20 cellular contexts compared by ENCODE assay signal in the genomic region with DNA sequence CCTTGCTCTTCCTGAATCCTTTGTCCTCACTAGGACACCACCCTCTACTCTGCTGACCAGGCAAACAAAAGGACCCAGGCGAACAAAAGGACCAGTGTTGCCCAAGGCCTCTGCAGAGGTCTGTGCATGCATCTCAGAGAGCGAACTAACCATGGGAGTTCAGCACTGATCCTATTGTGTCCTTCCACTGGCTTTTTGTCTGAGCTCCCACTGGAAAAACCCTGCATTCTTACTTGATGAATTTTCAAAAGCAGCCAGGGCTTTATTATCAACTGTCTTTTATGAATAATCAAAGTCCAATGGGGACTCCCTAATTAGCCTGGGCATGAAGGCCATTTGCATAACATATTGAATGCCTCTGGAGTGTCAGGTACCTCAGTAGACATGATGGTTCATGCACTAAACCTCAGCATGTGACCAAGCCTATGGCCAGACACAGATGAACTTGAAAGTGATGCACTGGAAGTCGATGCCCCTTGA.
A peak's percentile ranks its signal among the peaks of the same experiment; 100 is the strongest.
DNase-seq lines count a peak whose midpoint lies in the region; ATAC-seq, FAIRE-seq and TF ChIP-seq lines count a peak whose summit lies in the region.
"Had no signal": no experiment of that assay in that cellular context is flagged by ENCODE, and none has a peak within 500 bp of the region (broad histone marks: within the 10 kb centered on the region; RNA-seq: fewer than 3 reads in every experiment).

No MANE protein-coding gene starts in this region.

- WGBS in mammary epithelial cell (ENCODE audit: low coverage, missing lambda C conversion rate): 28% methylated on average over 3 of the region's 3 CpGs
- 6% methylated on average over 2 of the region's 3 CpGs for WGBS in HepG2 (ENCODE audit: low lambda C conversion rate)

- no peak overlapping the region for H2AFZ ChIP-seq in mammary epithelial cell (ENCODE audit: low read depth, low read length)
- no peak overlapping the region for H2AFZ ChIP-seq in HepG2 (ENCODE audit: low read length)
- no peak overlapping the region for H2AFZ ChIP-seq in osteoblast (ENCODE audit: low read length)
- H2AFZ ChIP-seq: GM23248 had no signal

- ATAC-seq in HepG2: peak; percentile 72
- ATAC-seq: activated naive CD8-positive, alpha-beta T cell treated with anti-CD3 and anti-CD28 coated beads, Interleukin-2, amount 50 U/mL, for 24 hours; naive thymus-derived CD8-positive, alpha-beta T cell had no signal

- H3K9ac ChIP-seq in mammary epithelial cell (ENCODE audit: insufficient read depth, low read length) (no peak overlapping the region), HepG2 (ENCODE audit: insufficient read depth, low read depth, low read length) (no peak overlapping the region)
- H3K9ac ChIP-seq: GM23248 had no signal

- no peak overlapping the region for H3K27ac ChIP-seq in mammary epithelial cell (ENCODE audit: insufficient read depth, low read depth, low read length)
- peak overlapping the region in 1 of 2 donors; percentile 5 for H3K27ac ChIP-seq in breast epithelium
- H3K27ac ChIP-seq in HepG2 (ENCODE audit: extremely low read length, insufficient read depth, low read length): no peak overlapping the region
- H3K27ac ChIP-seq in osteoblast (ENCODE audit: low read depth, low read length): no peak overlapping the region
- H3K27ac ChIP-seq: GM23248, RWPE1 had no signal

- H3K9me3 ChIP-seq in mammary epithelial cell (replicated peaks; ENCODE audit: insufficient read depth, low read length) (no peaks in the 10 kb centered on the region), breast epithelium (no peaks in the 10 kb centered on the region), HepG2 (ENCODE audit: low read length) (no peaks in the 10 kb centered on the region), osteoblast (ENCODE audit: low read depth, low read length) (no peaks in the 10 kb centered on the region)
- H3K9me3 ChIP-seq: stomach had no signal

- H3K4me1 ChIP-seq in mammary epithelial cell (ENCODE audit: insufficient read depth, low read length) (peaks cover 52% of the 10 kb centered on the region), breast epithelium (no peaks in the 10 kb centered on the region), HepG2 (ENCODE audit: insufficient read depth, low read length) (no peaks in the 10 kb centered on the region), osteoblast (ENCODE audit: insufficient read depth, low read length) (peaks cover 26% of the 10 kb centered on the region)

- intact Hi-C loops in mammary epithelial cell (cut with micrococcal nuclease) (no loop called here), breast epithelium (cut with DNase I; ENCODE audit: low total_unique reads) (no loop called here), HepG2 (cut with micrococcal nuclease; ENCODE audit: unreplicated experiment) (no loop called here)

- peak; percentile 78 for DNase-seq in mammary epithelial cell
- no peak for DNase-seq in breast epithelium (ENCODE audit: low spot score in 2 of 2)
- peak; percentile 81 for DNase-seq in astrocyte of the hippocampus (ENCODE audit: low read depth, low spot score)
- DNase-seq in HepG2 (ENCODE audit: low spot score): peak; percentile 10
- DNase-seq in osteoblast (ENCODE audit: insufficient read length, low spot score, missing footprints): no peak
- no peak for DNase-seq in activated CD8-positive, alpha-beta memory T cell treated with anti-CD3 and anti-CD28 coated beads, Interleukin-2, amount 50 U/mL, for 48 hours
- DNase-seq in H54 (ENCODE audit: insufficient read length, low spot score): no peak
- no peak for DNase-seq in central memory CD4-positive, alpha-beta T cell
- DNase-seq: activated CD4-positive, alpha-beta memory T cell treated with anti-CD3 and anti-CD28 coated beads, Interleukin-2, amount 10 ng/mL, durations not matched to agents 7 days and 5 days; activated naive CD8-positive, alpha-beta T cell treated with anti-CD3 and anti-CD28 coated beads, Interleukin-2, amount 50 U/mL, for 24 hours; activated T-cell treated with anti-CD3 and anti-CD28 coated beads, Interleukin-2, amount 50 U/mL, for 48 hours; GDM1; GM23248; naive thymus-derived CD8-positive, alpha-beta T cell; NCI-H1930; NK-92 treated with Interleukin-12 subunit alpha and Interleukin-12 subunit beta, amount 100 ng/mL, for 24 hours; stomach had no signal

- FAIRE-seq in HepG2 (lab: Jason Lieb, UNC): no peak
- FAIRE-seq in H54 (lab: Jason Lieb, UNC): no peak
- FAIRE-seq: endometrium, frontal cortex had no signal

- no peaks in the 10 kb centered on the region for H3K36me3 ChIP-seq in mammary epithelial cell (ENCODE audit: insufficient read depth, low read length)
- H3K36me3 ChIP-seq in breast epithelium: no peaks in the 10 kb centered on the region
- no peaks in the 10 kb centered on the region; a peak in 1 of 5 replicates for H3K36me3 ChIP-seq in HepG2 (replicated peaks in 1 of 2; ENCODE audit: control insufficient read depth in 1 of 2, insufficient read depth in 2 of 2, low read length in 2 of 2)
- H3K36me3 ChIP-seq in osteoblast (ENCODE audit: insufficient read depth, low read length): no peaks in the 10 kb centered on the region
- H3K36me3 ChIP-seq: stomach had no signal

- in situ Hi-C loops in mammary epithelial cell (cut with MboI; ENCODE audit: low sequenced_read_pairs in 2 of 2): loop anchor here in 1 of 2 donors (10.0 kb wide), 1 partner anchor 332 kb away; no protein-coding TSS in a partner anchor
- in situ Hi-C loops in HepG2 (cut with HindIII; ENCODE audit: extremely low pct_ligation_motif_present, low pct_unique_long_range_greater_than_20kb): loop anchor here (10.0 kb wide), 1 partner anchor 148 kb away; no protein-coding TSS in a partner anchor

- H3K27me3 ChIP-seq in mammary epithelial cell (ENCODE audit: insufficient read depth, low read length) (no peaks in the 10 kb centered on the region), breast epithelium (no peaks in the 10 kb centered on the region), HepG2 (ENCODE audit: control insufficient read depth in 1 of 2, insufficient read depth in 2 of 2, low read length in 2 of 2) (0 out of 5 replicates have a peak, but pooled peaks cover 0 to 3% of the 10 kb centered on the region in 2 experiments), osteoblast (ENCODE audit: insufficient read depth, low read length) (no peaks in the 10 kb centered on the region)
- H3K27me3 ChIP-seq: stomach had no signal

- POLR2A ChIA-PET in HepG2 (lab: Yijun Ruan, JAX): no interaction called here

- TF ChIP-seq POLR2A in breast epithelium (IDR thresholded peaks at IDR 0.05) (no peak), HepG2 (IDR thresholded peaks at IDR 0.05; ENCODE audit: insufficient read depth in 1 of 2, low read depth in 2 of 2, low read length in 2 of 2) (no peak), H54 (IDR thresholded peaks at IDR 0.05; ENCODE audit: low read depth, low read length) (no peak)

- CTCF ChIA-PET in mammary epithelial cell (lab: Charles Lee; ENCODE audit: low non-redundant PET) (no interaction called here), HepG2 (lab: Yijun Ruan, JAX; ENCODE audit: low intra/inter-chr PET ratio, low total read pairs) (no interaction called here)

- no peak for TF ChIP-seq CTCF in mammary epithelial cell (conservative IDR thresholded peaks at IDR 0.05 in 1 of 2, IDR thresholded peaks at IDR 0.05 in 1 of 2; ENCODE audit: extremely low read depth in 1 of 2, insufficient read depth in 1 of 2, low read depth in 1 of 2, low read length in 2 of 2)
- TF ChIP-seq CTCF in breast epithelium (IDR thresholded peaks at IDR 0.05): no peak
- TF ChIP-seq CTCF in HepG2 (CRISPR knock-in tag; IDR thresholded peaks at IDR 0.05): no peak
- no peak for TF ChIP-seq CTCF in osteoblast (IDR thresholded peaks at IDR 0.05; ENCODE audit: extremely low read depth, low read depth, low read length)

- no peaks in the 10 kb centered on the region for H4K20me1 ChIP-seq in mammary epithelial cell (ENCODE audit: insufficient read depth, low read length)
- no peaks in the 10 kb centered on the region for H4K20me1 ChIP-seq in HepG2 (ENCODE audit: insufficient read depth, low read length)
- no peaks in the 10 kb centered on the region for H4K20me1 ChIP-seq in osteoblast (ENCODE audit: insufficient read depth, low read length)

- H3K79me2 ChIP-seq in mammary epithelial cell (ENCODE audit: insufficient read depth, low read length): peaks cover 14% of the 10 kb centered on the region
- no peaks in the 10 kb centered on the region for H3K79me2 ChIP-seq in HepG2 (ENCODE audit: insufficient read depth, low read length)
- H3K79me2 ChIP-seq in osteoblast (ENCODE audit: insufficient read depth, low read length): peaks cover 7% of the 10 kb centered on the region

- no peak for TF ChIP-seq RAD21 in HepG2 (CRISPR knock-in tag; IDR thresholded peaks at IDR 0.05)

- dilution Hi-C loops in mammary epithelial cell (cut with HindIII; ENCODE audit: low sequenced_read_pairs): no loop called here

- no peak for TF ChIP-seq EP300 in HepG2 (IDR thresholded peaks at IDR 0.05; ENCODE audit: low read depth in 2 of 2, low read length in 2 of 2)
- no peak for TF ChIP-seq EP300 in HepG2 (CRISPR knock-in tag; IDR thresholded peaks at IDR 0.05; ENCODE audit: borderline replicate concordance)

- no peak overlapping the region for H3K4me3 ChIP-seq in mammary epithelial cell (replicated peaks in 1 of 3; ENCODE audit: insufficient read depth in 1 of 3, low read depth in 2 of 3, low read length in 3 of 3)
- H3K4me3 ChIP-seq in breast epithelium: no peak overlapping the region
- no peak overlapping the region for H3K4me3 ChIP-seq in HepG2 (replicated peaks in 1 of 3; ENCODE audit: insufficient read depth in 1 of 3, low read depth in 2 of 3, low read length in 3 of 3)
- no peak overlapping the region for H3K4me3 ChIP-seq in osteoblast (ENCODE audit: insufficient read depth, low read length)
- H3K4me3 ChIP-seq: GM23248, stomach had no signal

- BruUV-seq in mammary epithelial cell (replicated peaks; lab: Mats Ljungman, UMichigan) (no TSS peak), HepG2 (replicated peaks; lab: Mats Ljungman, UMichigan) (no TSS peak)

- H3K4me2 ChIP-seq in mammary epithelial cell (ENCODE audit: insufficient read depth, low read depth, low read length) (no peak overlapping the region), HepG2 (ENCODE audit: low read depth, low read length) (no peak overlapping the region), osteoblast (ENCODE audit: insufficient read depth, low read length) (no peak overlapping the region)

TF ChIP-seq in HepG2, 621 proteins besides CTCF, POLR2A, EP300 and RAD21:
- TF ChIP-seq MYC (CRISPR knock-in tag; IDR thresholded peaks at IDR 0.05; ENCODE audit: borderline replicate concordance) (no peak), SOX5 (CRISPR knock-in tag; IDR thresholded peaks at IDR 0.05; ENCODE audit: borderline replicate concordance) (peak; percentile 56; the same call in 1 of the 2 replicates), DMAP1 (CRISPR knock-in tag; IDR thresholded peaks at IDR 0.05) (no peak), SOX13 (IDR thresholded peaks at IDR 0.05) (0 out of 2 replicates have a peak, but pooled peaks have one; percentile 40), SOX13 (CRISPR knock-in tag; conservative IDR thresholded peaks at IDR 0.05 in 1 of 2, IDR thresholded peaks at IDR 0.05 in 1 of 2) (peak in 1 of 2 experiments; percentile 82; a peak in 2 of 4 replicates), RARA (CRISPR knock-in tag; IDR thresholded peaks at IDR 0.05) (no peak), CBX5 (CRISPR knock-in tag; IDR thresholded peaks at IDR 0.05; ENCODE audit: borderline replicate concordance) (no peak)

Comparison
In these comparisons a context has a peak if more than half of its experiments do, and no peak if none do; other contexts are left out.
1. DNase-seq: peak in mammary epithelial cell (single experiment), astrocyte of the hippocampus (single experiment) and HepG2 (single experiment); none in breast epithelium (0 of 2), osteoblast (single experiment), activated CD8-positive, alpha-beta memory T cell treated with anti-CD3 and anti-CD28 coated beads, Interleukin-2, amount 50 U/mL, for 48 hours (single experiment), H54 (single experiment) and central memory CD4-positive, alpha-beta T cell (single experiment).